ENCODE assay signal across 26 cellular contexts in genomic region chr17:42697108-42697811, GRCh38. TPM values are rescaled to one million over a fixed set of nuclear protein-coding genes. Genes with fewer than 3 reads are reported as not detected.
"Had no signal": no experiment of that assay in that cellular context is flagged by ENCODE, and none has a peak within 500 bp of the region (broad histone marks: within the 10 kb centered on the region; RNA-seq: fewer than 3 reads in every experiment).

No MANE protein-coding gene starts in this region.

- DNase-seq: activated CD4-positive, alpha-beta T cell treated with anti-CD3 and anti-CD28 coated beads, Interleukin-2, amount 50 U/mL, for 1 hour; activated CD8-positive, alpha-beta memory T cell treated with anti-CD3 and anti-CD28 coated beads, Interleukin-2, amount 10 ng/mL, durations not matched to agents 7 days and 5 days; activated CD8-positive, alpha-beta T cell treated with anti-CD3 and anti-CD28 coated beads for 36 hours; activated effector memory CD4-positive, alpha-beta T cell treated with anti-CD3 and anti-CD28 coated beads, Interleukin-2, amount 50 U/mL, for 16 hours; activated naive CD4-positive, alpha-beta T cell treated with anti-CD3 and anti-CD28 coated beads for 36 hours; activated naive CD8-positive, alpha-beta T cell treated with anti-CD3 and anti-CD28 coated beads for 36 hours; adrenal gland; effector memory CD8-positive, alpha-beta T cell; erythroblast; gastrocnemius medialis; hypothalamus; immature natural killer cell; naive thymus-derived CD8-positive, alpha-beta T cell; right lobe of liver; stimulated activated CD4-positive, alpha-beta T cell treated with anti-CD3 and anti-CD28 coated beads, Interleukin-2, amount 100 ng/mL, for 48 hours; stimulated activated naive CD4-positive, alpha-beta T cell treated with Interleukin-2 at 50 U/mL for 16 hours; T1000 had no signal

- H3K27me3 Mint-ChIP-seq: activated CD8-positive, alpha-beta memory T cell treated with anti-CD3 and anti-CD28 coated beads, Interleukin-2, amount 10 ng/mL, durations not matched to agents 7 days and 5 days; activated CD8-positive, alpha-beta T cell treated with anti-CD3 and anti-CD28 coated beads for 36 hours; activated naive CD8-positive, alpha-beta T cell treated with anti-CD3 and anti-CD28 coated beads for 36 hours; brain; effector memory CD8-positive, alpha-beta T cell; memory B cell; naive thymus-derived CD8-positive, alpha-beta T cell; progenitor cell of endocrine pancreas had no signal

- H3K9me3 ChIP-seq: adrenal gland, gastrocnemius medialis, heart left ventricle, neutrophil, right lobe of liver, tibial nerve had no signal

- H3K9me3 Mint-ChIP-seq: activated CD8-positive, alpha-beta T cell treated with anti-CD3 and anti-CD28 coated beads for 36 hours; activated naive CD4-positive, alpha-beta T cell treated with anti-CD3 and anti-CD28 coated beads for 36 hours; activated naive CD8-positive, alpha-beta T cell treated with anti-CD3 and anti-CD28 coated beads for 36 hours; brain; effector memory CD8-positive, alpha-beta T cell; immature natural killer cell; memory B cell; naive thymus-derived CD8-positive, alpha-beta T cell; T-helper 1 cell treated with Interleukin-12 subunit alpha and Interleukin-12 subunit beta and Interleukin-4 antibody, amounts not matched to agents 30 μg/mL and 1 μg/mL, for 36 hours had no signal

- H3K27ac Mint-ChIP-seq: activated CD8-positive, alpha-beta memory T cell treated with anti-CD3 and anti-CD28 coated beads, Interleukin-2, amount 10 ng/mL, durations not matched to agents 7 days and 5 days; activated CD8-positive, alpha-beta T cell treated with anti-CD3 and anti-CD28 coated beads for 36 hours; activated naive CD4-positive, alpha-beta T cell treated with anti-CD3 and anti-CD28 coated beads for 36 hours; activated naive CD8-positive, alpha-beta T cell treated with anti-CD3 and anti-CD28 coated beads for 36 hours; effector memory CD8-positive, alpha-beta T cell; immature natural killer cell; naive thymus-derived CD8-positive, alpha-beta T cell; progenitor cell of endocrine pancreas; T-helper 1 cell treated with Interleukin-12 subunit alpha and Interleukin-12 subunit beta and Interleukin-4 antibody, amounts not matched to agents 30 μg/mL and 1 μg/mL, for 36 hours had no signal

- H3K27me3 ChIP-seq: adrenal gland, cardiac muscle cell, gastrocnemius medialis, heart left ventricle, neutrophil, right lobe of liver, tibial nerve had no signal

- H3K27ac ChIP-seq: adrenal gland, cardiac muscle cell, coronary artery, gastrocnemius medialis, heart left ventricle, neutrophil, right lobe of liver, tibial nerve had no signal

- H3K4me3 Mint-ChIP-seq: activated CD8-positive, alpha-beta memory T cell treated with anti-CD3 and anti-CD28 coated beads, Interleukin-2, amount 10 ng/mL, durations not matched to agents 7 days and 5 days; activated CD8-positive, alpha-beta T cell treated with anti-CD3 and anti-CD28 coated beads for 36 hours; activated naive CD4-positive, alpha-beta T cell treated with anti-CD3 and anti-CD28 coated beads for 36 hours; activated naive CD8-positive, alpha-beta T cell treated with anti-CD3 and anti-CD28 coated beads for 36 hours; brain; effector memory CD8-positive, alpha-beta T cell; immature natural killer cell; memory B cell; naive thymus-derived CD8-positive, alpha-beta T cell; T-helper 1 cell treated with Interleukin-12 subunit alpha and Interleukin-12 subunit beta and Interleukin-4 antibody, amounts not matched to agents 30 μg/mL and 1 μg/mL, for 36 hours had no signal

- H3K4me1 ChIP-seq: gastrocnemius medialis, right lobe of liver had no signal

- ATAC-seq: activated CD8-positive, alpha-beta memory T cell treated with anti-CD3 and anti-CD28 coated beads, Interleukin-2, amount 10 ng/mL, durations not matched to agents 7 days and 5 days; activated CD8-positive, alpha-beta T cell treated with anti-CD3 and anti-CD28 coated beads for 36 hours; effector memory CD8-positive, alpha-beta T cell; gastrocnemius medialis; heart left ventricle; naive thymus-derived CD8-positive, alpha-beta T cell; right lobe of liver had no signal

- H3K4me3 ChIP-seq: adrenal gland, cardiac muscle cell, coronary artery, gastrocnemius medialis, heart left ventricle, right lobe of liver, tibial nerve had no signal

- H3K4me1 Mint-ChIP-seq: activated CD8-positive, alpha-beta memory T cell treated with anti-CD3 and anti-CD28 coated beads, Interleukin-2, amount 10 ng/mL, durations not matched to agents 7 days and 5 days; activated naive CD8-positive, alpha-beta T cell treated with anti-CD3 and anti-CD28 coated beads for 36 hours; immature natural killer cell had no signal

RNA-seq across cellular contexts. Expression of gene PLEKHH3, which starts 20.5 kb away (rescaled TPM):
- polyA plus RNA-seq: immature natural killer cell; naive thymus-derived CD8-positive, alpha-beta T cell had no signal
